10 cellular contexts compared by ENCODE assay signal in genomic region chr1:228838717-228839500, GRCh38.
DNase-seq lines count a peak whose midpoint lies in the region; ATAC-seq, FAIRE-seq and TF ChIP-seq lines count a peak whose summit lies in the region.
"Had no signal": no experiment of that assay in that cellular context is flagged by ENCODE, and none has a peak within 500 bp of the region (broad histone marks: within the 10 kb centered on the region; RNA-seq: fewer than 3 reads in every experiment).

No MANE protein-coding gene starts in this region.

- no peak for FAIRE-seq in endothelial cell of umbilical vein (lab: Jason Lieb, UNC)

- peak overlapping the region; percentile 55 for H3K27ac ChIP-seq in C4-2B
- H3K27ac ChIP-seq in Panc1 (ENCODE audit: low read length) = peak overlapping the region; percentile 91
- H3K27ac ChIP-seq in endothelial cell of umbilical vein (ENCODE audit: insufficient read depth, low read depth, low read length) = peak overlapping the region; percentile 60
- H3K27ac ChIP-seq in ovary = peak overlapping the region; percentile 53 to 85

- POLR2A ChIA-PET in Panc1 (lab: Charles Lee) (no interaction called here), endothelial cell of umbilical vein (lab: Charles Lee) (no interaction called here)

- intact Hi-C loops in Panc1 (cut with micrococcal nuclease; ENCODE audit: unreplicated experiment) = no loop called here
- intact Hi-C loops in endothelial cell of umbilical vein (cut with micrococcal nuclease) = loop anchor here (1.0 to 5.0 kb wide), 2 partner anchors 64 to 188 kb away; no protein-coding TSS in a partner anchor
- intact Hi-C loops in ovary (cut with DNase I) = no loop called here
- intact Hi-C loops in activated naive CD4-positive, alpha-beta T cell treated with anti-CD3 and anti-CD28 coated beads for 36 hours (cut with micrococcal nuclease) = no loop called here

- H3K9me3 Mint-ChIP-seq in activated naive CD4-positive, alpha-beta T cell treated with anti-CD3 and anti-CD28 coated beads for 36 hours = peaks cover 6% of the 10 kb centered on the region

- 61 to 67% (median 65%) methylated on average over 8 of the region's 8 CpGs for WGBS in ovary, 3 donors

- H3K36me3 ChIP-seq in Panc1 (ENCODE audit: control insufficient read depth, insufficient read depth, low read length) (no peaks in the 10 kb centered on the region), endothelial cell of umbilical vein (ENCODE audit: control insufficient read depth in 2 of 2, extremely low read depth in 1 of 2, insufficient read depth in 2 of 2, low read length in 2 of 2) (no peaks in the 10 kb centered on the region), ovary (no peaks in the 10 kb centered on the region)

- H3K79me2 ChIP-seq in endothelial cell of umbilical vein (ENCODE audit: control insufficient read depth, insufficient read depth, low read length) = no peaks in the 10 kb centered on the region

- ATAC-seq in Panc1 (peak; percentile 50), HG03342 (IDR thresholded peaks at IDR 0.05; ENCODE audit: unreplicated experiment) (no peak)

- no peaks in the 10 kb centered on the region; the same call in 1 of the 2 replicates for H3K9me3 ChIP-seq in Panc1 (ENCODE audit: control insufficient read depth, insufficient read depth, low read depth, low read length)
- H3K9me3 ChIP-seq in endothelial cell of umbilical vein (replicated peaks; ENCODE audit: control insufficient read depth, insufficient read depth, low read length) = no peaks in the 10 kb centered on the region
- no peaks in the 10 kb centered on the region for H3K9me3 ChIP-seq in ovary

- H3K36me3 Mint-ChIP-seq in activated naive CD4-positive, alpha-beta T cell treated with anti-CD3 and anti-CD28 coated beads for 36 hours (ENCODE audit: low read depth) = no peaks in the 10 kb centered on the region

- in situ Hi-C loops in Panc1 (cut with HindIII; ENCODE audit: low pct_unique_long_range_greater_than_20kb, low sequenced_read_pairs) = no loop called here

- no peak for DNase-seq in Panc1 (ENCODE audit: low read depth, low spot score)
- DNase-seq in endothelial cell of umbilical vein (ENCODE audit: low read depth, low spot score) = no peak
- DNase-seq in ovary = no peak
- DNase-seq in activated CD4-positive, alpha-beta T cell treated with anti-CD3 and anti-CD28 coated beads, Interleukin-2, amount 50 U/mL, for 48 hours = no peak
- DNase-seq in activated naive CD4-positive, alpha-beta T cell treated with anti-CD3 and anti-CD28 coated beads for 36 hours = no peak
- no peak for DNase-seq in GM20000 (ENCODE audit: low spot score)
- DNase-seq: NCI-H187 had no signal

- H3K4me1 Mint-ChIP-seq in activated naive CD4-positive, alpha-beta T cell treated with anti-CD3 and anti-CD28 coated beads for 36 hours (ENCODE audit: low read depth) = no peaks in the 10 kb centered on the region

- H4K20me1 ChIP-seq in endothelial cell of umbilical vein (replicated peaks; ENCODE audit: control insufficient read depth, extremely low read depth, insufficient read depth, low read length) = no peaks in the 10 kb centered on the region

- H3K27me3 ChIP-seq in Panc1 (ENCODE audit: control insufficient read depth, insufficient read depth, low read length) = no peaks in the 10 kb centered on the region
- no peaks in the 10 kb centered on the region for H3K27me3 ChIP-seq in endothelial cell of umbilical vein (ENCODE audit: control insufficient read depth in 2 of 2, insufficient read depth in 2 of 2, low read length in 2 of 2)
- no peaks in the 10 kb centered on the region for H3K27me3 ChIP-seq in ovary

- peak overlapping the region; percentile 25 for H3K4me2 ChIP-seq in endothelial cell of umbilical vein (ENCODE audit: insufficient read depth, low read length)

- no peaks in the 10 kb centered on the region for H3K9me1 ChIP-seq in endothelial cell of umbilical vein (replicated peaks; ENCODE audit: control insufficient read depth, extremely low read depth, insufficient read depth, low read length)

- no peaks in the 10 kb centered on the region for H3K27me3 Mint-ChIP-seq in activated naive CD4-positive, alpha-beta T cell treated with anti-CD3 and anti-CD28 coated beads for 36 hours (ENCODE audit: low read depth)
- H3K27me3 Mint-ChIP-seq: stimulated activated naive CD8-positive, alpha-beta T cell treated with anti-CD3 and anti-CD28 coated beads, Interleukin-15, Interleukin-2, amounts not matched to agents 100 ng/mL and 50 ng/mL, for 24 hours had no signal

- TF ChIP-seq POLR2A in endothelial cell of umbilical vein (IDR thresholded peaks at IDR 0.05; ENCODE audit: low read depth, low read length) (no peak), ovary (IDR thresholded peaks at IDR 0.05) (no peak)

- dilution Hi-C loops in endothelial cell of umbilical vein (cut with MboI; ENCODE audit: extremely low pct_ligation_motif_present, low sequenced_read_pairs) = no loop called here

- TF ChIP-seq CTCF in C4-2B (conservative IDR thresholded peaks at IDR 0.05) (no peak), Panc1 (IDR thresholded peaks at IDR 0.05) (no peak), endothelial cell of umbilical vein (IDR thresholded peaks at IDR 0.05; ENCODE audit: extremely low read depth in 1 of 2, insufficient read depth in 1 of 2, low read depth in 1 of 2, low read length in 2 of 2) (no peak), ovary (IDR thresholded peaks at IDR 0.05) (no peak), GM20000 (IDR thresholded peaks at IDR 0.05; ENCODE audit: extremely low read depth, missing control alignments) (no peak)

- TF ChIP-seq EP300 in ovary (IDR thresholded peaks at IDR 0.05) = no peak

- H3K9ac ChIP-seq in endothelial cell of umbilical vein (replicated peaks; ENCODE audit: extremely low read depth, insufficient read depth, low read length) = no peak overlapping the region

- CTCF ChIA-PET in Panc1 (lab: Charles Lee) = interaction anchor here (0.7 kb wide), 1 partner anchor 8 kb away, joined by 3 read pairs; no protein-coding TSS in a partner anchor
- CTCF ChIA-PET in endothelial cell of umbilical vein (lab: Charles Lee) = interaction anchor here (0.7 to 1.2 kb wide), 4 partner anchors 9 to 104 kb away, joined by 3 to 4 read pairs (median 3); no protein-coding TSS in a partner anchor
- CTCF ChIA-PET in activated naive CD4-positive, alpha-beta T cell treated with anti-CD3 and anti-CD28 coated beads for 36 hours (lab: Charles Lee) = no interaction called here

- H3K4me3 ChIP-seq in Panc1 (ENCODE audit: low read depth in 2 of 2, low read length in 2 of 2) (no peak overlapping the region), endothelial cell of umbilical vein (replicated peaks in 1 of 3; ENCODE audit: insufficient read depth in 1 of 3, low read depth in 1 of 3, low read length in 3 of 3) (no peak overlapping the region), ovary (no peak overlapping the region)

- BruUV-seq in Panc1 (replicated peaks; lab: Mats Ljungman, UMichigan) (no TSS peak), endothelial cell of umbilical vein (replicated peaks; lab: Mats Ljungman, UMichigan) (TSS peak; percentile 33)

- peak overlapping the region; percentile 43 for H2AFZ ChIP-seq in endothelial cell of umbilical vein (ENCODE audit: low read depth, low read length)

- no peak overlapping the region for H3K4me3 Mint-ChIP-seq in activated naive CD4-positive, alpha-beta T cell treated with anti-CD3 and anti-CD28 coated beads for 36 hours
- H3K4me3 Mint-ChIP-seq: stimulated activated naive CD8-positive, alpha-beta T cell treated with anti-CD3 and anti-CD28 coated beads, Interleukin-15, Interleukin-2, amounts not matched to agents 100 ng/mL and 50 ng/mL, for 24 hours had no signal

- H3K27ac Mint-ChIP-seq in activated naive CD4-positive, alpha-beta T cell treated with anti-CD3 and anti-CD28 coated beads for 36 hours = no peak overlapping the region
- H3K27ac Mint-ChIP-seq: stimulated activated naive CD8-positive, alpha-beta T cell treated with anti-CD3 and anti-CD28 coated beads, Interleukin-15, Interleukin-2, amounts not matched to agents 100 ng/mL and 50 ng/mL, for 24 hours had no signal

- H3K4me1 ChIP-seq in Panc1 (ENCODE audit: control insufficient read depth, insufficient read depth, low read length) (peaks cover 44% of the 10 kb centered on the region), endothelial cell of umbilical vein (ENCODE audit: control insufficient read depth, extremely low read depth, insufficient read depth, low read length) (peaks cover 28% of the 10 kb centered on the region), ovary (ENCODE audit: insufficient read depth) (peaks cover 10% of the 10 kb centered on the region)

TF ChIP-seq in endothelial cell of umbilical vein, 7 proteins besides CTCF, POLR2A, EP300 and RAD21:
- TF ChIP-seq GATA2 (IDR thresholded peaks at IDR 0.05; ENCODE audit: insufficient read depth, insufficient read length, low read depth, low read length) (no peak), JUN (IDR thresholded peaks at IDR 0.05; ENCODE audit: borderline replicate concordance, insufficient read depth, insufficient read length, low read depth) (no peak), MYC (IDR thresholded peaks at IDR 0.05; ENCODE audit: low read depth, low read length) (no peak), FOS (IDR thresholded peaks at IDR 0.05; ENCODE audit: borderline replicate concordance, insufficient read depth, low read length) (no peak), MAX (IDR thresholded peaks at IDR 0.05; ENCODE audit: insufficient read depth, insufficient read length) (no peak), POLR2AphosphoS5 (IDR thresholded peaks at IDR 0.05; ENCODE audit: insufficient read depth, low read depth, low read length) (no peak), EZH2 (IDR thresholded peaks at IDR 0.05; ENCODE audit: borderline replicate concordance, low read depth, low read length, severe bottlenecking) (no peak)
TF ChIP-seq in endothelial cell of umbilical vein: peak in this region for 0.
